1 cellular context compared by ENCODE assay signal in the genomic region with DNA sequence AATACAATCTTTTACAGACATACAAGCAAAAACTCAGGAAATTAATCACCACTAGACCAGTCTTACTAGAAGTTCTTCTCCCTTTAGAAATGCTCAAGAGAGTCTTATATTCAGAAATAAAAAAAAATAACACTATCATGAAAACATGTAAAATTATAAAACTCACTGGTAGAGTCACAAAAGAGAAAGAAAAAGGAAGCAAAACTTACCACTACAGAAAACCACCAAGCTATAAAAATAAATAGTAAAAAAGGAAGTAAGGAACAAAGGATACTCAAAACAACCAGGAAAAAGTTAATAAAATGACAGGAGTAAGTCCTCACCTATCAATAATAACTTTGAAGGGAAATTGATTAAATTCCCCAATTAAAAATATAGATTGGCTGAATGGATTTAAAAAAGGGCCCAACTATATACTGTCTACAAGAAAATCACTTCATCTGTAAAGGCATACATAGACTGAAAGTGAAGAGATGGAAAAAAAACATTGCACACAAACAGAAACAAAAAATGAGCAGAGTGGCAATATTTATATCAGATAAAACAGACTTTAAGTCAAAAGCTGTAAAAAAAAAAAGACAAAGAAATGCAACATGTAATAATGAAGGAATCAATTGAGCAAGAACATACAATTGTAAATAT.
TF ChIP-seq lines count a peak whose summit lies in the region.

No MANE protein-coding gene starts in this region.

TF ChIP-seq in WTC11, 78 proteins besides CTCF, POLR2A, EP300 and RAD21 (continued from another document):
- TF ChIP-seq, protein P1, sequence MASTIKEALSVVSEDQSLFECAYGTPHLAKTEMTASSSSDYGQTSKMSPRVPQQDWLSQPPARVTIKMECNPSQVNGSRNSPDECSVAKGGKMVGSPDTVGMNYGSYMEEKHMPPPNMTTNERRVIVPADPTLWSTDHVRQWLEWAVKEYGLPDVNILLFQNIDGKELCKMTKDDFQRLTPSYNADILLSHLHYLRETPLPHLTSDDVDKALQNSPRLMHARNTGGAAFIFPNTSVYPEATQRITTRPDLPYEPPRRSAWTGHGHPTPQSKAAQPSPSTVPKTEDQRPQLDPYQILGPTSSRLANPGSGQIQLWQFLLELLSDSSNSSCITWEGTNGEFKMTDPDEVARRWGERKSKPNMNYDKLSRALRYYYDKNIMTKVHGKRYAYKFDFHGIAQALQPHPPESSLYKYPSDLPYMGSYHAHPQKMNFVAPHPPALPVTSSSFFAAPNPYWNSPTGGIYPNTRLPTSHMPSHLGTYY (CRISPR knock-in tag; IDR thresholded peaks at IDR 0.05) = no peak
- TF ChIP-seq CBFB (CRISPR knock-in tag; IDR thresholded peaks at IDR 0.05; ENCODE audit: low read depth) (no peak), GTF2I (CRISPR knock-in tag; conservative IDR thresholded peaks at IDR 0.05) (no peak), ZNF416 (CRISPR knock-in tag; IDR thresholded peaks at IDR 0.05) (no peak), HMGA2 (CRISPR knock-in tag; IDR thresholded peaks at IDR 0.05) (no peak), MYBL2 (CRISPR knock-in tag; IDR thresholded peaks at IDR 0.05) (no peak)
- TF ChIP-seq, protein P2, sequence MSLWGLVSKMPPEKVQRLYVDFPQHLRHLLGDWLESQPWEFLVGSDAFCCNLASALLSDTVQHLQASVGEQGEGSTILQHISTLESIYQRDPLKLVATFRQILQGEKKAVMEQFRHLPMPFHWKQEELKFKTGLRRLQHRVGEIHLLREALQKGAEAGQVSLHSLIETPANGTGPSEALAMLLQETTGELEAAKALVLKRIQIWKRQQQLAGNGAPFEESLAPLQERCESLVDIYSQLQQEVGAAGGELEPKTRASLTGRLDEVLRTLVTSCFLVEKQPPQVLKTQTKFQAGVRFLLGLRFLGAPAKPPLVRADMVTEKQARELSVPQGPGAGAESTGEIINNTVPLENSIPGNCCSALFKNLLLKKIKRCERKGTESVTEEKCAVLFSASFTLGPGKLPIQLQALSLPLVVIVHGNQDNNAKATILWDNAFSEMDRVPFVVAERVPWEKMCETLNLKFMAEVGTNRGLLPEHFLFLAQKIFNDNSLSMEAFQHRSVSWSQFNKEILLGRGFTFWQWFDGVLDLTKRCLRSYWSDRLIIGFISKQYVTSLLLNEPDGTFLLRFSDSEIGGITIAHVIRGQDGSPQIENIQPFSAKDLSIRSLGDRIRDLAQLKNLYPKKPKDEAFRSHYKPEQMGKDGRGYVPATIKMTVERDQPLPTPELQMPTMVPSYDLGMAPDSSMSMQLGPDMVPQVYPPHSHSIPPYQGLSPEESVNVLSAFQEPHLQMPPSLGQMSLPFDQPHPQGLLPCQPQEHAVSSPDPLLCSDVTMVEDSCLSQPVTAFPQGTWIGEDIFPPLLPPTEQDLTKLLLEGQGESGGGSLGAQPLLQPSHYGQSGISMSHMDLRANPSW (CRISPR knock-in tag; conservative IDR thresholded peaks at IDR 0.05; ENCODE audit: low read depth) = no peak
- TF ChIP-seq, protein P3, sequence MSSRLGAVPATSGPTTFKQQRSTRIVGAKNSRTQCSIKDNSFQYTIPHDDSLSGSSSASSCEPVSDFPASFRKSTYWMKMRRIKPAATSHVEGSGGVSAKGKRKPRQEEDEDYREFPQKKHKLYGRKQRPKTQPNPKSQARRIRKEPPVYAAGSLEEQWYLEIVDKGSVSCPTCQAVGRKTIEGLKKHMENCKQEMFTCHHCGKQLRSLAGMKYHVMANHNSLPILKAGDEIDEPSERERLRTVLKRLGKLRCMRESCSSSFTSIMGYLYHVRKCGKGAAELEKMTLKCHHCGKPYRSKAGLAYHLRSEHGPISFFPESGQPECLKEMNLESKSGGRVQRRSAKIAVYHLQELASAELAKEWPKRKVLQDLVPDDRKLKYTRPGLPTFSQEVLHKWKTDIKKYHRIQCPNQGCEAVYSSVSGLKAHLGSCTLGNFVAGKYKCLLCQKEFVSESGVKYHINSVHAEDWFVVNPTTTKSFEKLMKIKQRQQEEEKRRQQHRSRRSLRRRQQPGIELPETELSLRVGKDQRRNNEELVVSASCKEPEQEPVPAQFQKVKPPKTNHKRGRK (CRISPR knock-in tag; IDR thresholded peaks at IDR 0.05; ENCODE audit: borderline replicate concordance) = no peak
- TF ChIP-seq, protein P4, sequence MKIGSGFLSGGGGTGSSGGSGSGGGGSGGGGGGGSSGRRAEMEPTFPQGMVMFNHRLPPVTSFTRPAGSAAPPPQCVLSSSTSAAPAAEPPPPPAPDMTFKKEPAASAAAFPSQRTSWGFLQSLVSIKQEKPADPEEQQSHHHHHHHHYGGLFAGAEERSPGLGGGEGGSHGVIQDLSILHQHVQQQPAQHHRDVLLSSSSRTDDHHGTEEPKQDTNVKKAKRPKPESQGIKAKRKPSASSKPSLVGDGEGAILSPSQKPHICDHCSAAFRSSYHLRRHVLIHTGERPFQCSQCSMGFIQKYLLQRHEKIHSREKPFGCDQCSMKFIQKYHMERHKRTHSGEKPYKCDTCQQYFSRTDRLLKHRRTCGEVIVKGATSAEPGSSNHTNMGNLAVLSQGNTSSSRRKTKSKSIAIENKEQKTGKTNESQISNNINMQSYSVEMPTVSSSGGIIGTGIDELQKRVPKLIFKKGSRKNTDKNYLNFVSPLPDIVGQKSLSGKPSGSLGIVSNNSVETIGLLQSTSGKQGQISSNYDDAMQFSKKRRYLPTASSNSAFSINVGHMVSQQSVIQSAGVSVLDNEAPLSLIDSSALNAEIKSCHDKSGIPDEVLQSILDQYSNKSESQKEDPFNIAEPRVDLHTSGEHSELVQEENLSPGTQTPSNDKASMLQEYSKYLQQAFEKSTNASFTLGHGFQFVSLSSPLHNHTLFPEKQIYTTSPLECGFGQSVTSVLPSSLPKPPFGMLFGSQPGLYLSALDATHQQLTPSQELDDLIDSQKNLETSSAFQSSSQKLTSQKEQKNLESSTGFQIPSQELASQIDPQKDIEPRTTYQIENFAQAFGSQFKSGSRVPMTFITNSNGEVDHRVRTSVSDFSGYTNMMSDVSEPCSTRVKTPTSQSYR (CRISPR knock-in tag; IDR thresholded peaks at IDR 0.05) = no peak
- TF ChIP-seq, protein P5, sequence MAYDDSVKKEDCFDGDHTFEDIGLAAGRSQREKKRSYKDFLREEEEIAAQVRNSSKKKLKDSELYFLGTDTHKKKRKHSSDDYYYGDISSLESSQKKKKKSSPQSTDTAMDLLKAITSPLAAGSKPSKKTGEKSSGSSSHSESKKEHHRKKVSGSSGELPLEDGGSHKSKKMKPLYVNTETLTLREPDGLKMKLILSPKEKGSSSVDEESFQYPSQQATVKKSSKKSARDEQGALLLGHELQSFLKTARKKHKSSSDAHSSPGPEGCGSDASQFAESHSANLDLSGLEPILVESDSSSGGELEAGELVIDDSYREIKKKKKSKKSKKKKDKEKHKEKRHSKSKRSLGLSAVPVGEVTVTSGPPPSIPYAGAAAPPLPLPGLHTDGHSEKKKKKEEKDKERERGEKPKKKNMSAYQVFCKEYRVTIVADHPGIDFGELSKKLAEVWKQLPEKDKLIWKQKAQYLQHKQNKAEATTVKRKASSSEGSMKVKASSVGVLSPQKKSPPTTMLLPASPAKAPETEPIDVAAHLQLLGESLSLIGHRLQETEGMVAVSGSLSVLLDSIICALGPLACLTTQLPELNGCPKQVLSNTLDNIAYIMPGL (CRISPR knock-in tag; IDR thresholded peaks at IDR 0.05) = no peak
- TF ChIP-seq, protein P6, sequence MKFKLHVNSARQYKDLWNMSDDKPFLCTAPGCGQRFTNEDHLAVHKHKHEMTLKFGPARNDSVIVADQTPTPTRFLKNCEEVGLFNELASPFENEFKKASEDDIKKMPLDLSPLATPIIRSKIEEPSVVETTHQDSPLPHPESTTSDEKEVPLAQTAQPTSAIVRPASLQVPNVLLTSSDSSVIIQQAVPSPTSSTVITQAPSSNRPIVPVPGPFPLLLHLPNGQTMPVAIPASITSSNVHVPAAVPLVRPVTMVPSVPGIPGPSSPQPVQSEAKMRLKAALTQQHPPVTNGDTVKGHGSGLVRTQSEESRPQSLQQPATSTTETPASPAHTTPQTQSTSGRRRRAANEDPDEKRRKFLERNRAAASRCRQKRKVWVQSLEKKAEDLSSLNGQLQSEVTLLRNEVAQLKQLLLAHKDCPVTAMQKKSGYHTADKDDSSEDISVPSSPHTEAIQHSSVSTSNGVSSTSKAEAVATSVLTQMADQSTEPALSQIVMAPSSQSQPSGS (CRISPR knock-in tag; IDR thresholded peaks at IDR 0.05; ENCODE audit: borderline replicate concordance, low read depth) = no peak
- TF ChIP-seq, protein P7, sequence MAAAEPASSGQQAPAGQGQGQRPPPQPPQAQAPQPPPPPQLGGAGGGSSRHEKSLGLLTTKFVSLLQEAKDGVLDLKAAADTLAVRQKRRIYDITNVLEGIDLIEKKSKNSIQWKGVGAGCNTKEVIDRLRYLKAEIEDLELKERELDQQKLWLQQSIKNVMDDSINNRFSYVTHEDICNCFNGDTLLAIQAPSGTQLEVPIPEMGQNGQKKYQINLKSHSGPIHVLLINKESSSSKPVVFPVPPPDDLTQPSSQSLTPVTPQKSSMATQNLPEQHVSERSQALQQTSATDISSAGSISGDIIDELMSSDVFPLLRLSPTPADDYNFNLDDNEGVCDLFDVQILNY (CRISPR knock-in tag; IDR thresholded peaks at IDR 0.05) = no peak
- TF ChIP-seq, protein P8, sequence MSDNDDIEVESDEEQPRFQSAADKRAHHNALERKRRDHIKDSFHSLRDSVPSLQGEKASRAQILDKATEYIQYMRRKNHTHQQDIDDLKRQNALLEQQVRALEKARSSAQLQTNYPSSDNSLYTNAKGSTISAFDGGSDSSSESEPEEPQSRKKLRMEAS (CRISPR knock-in tag; IDR thresholded peaks at IDR 0.05) = no peak
- TF ChIP-seq, protein P9, sequence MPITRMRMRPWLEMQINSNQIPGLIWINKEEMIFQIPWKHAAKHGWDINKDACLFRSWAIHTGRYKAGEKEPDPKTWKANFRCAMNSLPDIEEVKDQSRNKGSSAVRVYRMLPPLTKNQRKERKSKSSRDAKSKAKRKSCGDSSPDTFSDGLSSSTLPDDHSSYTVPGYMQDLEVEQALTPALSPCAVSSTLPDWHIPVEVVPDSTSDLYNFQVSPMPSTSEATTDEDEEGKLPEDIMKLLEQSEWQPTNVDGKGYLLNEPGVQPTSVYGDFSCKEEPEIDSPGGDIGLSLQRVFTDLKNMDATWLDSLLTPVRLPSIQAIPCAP (CRISPR knock-in tag; IDR thresholded peaks at IDR 0.05) = no peak
